In the genomic region with DNA sequence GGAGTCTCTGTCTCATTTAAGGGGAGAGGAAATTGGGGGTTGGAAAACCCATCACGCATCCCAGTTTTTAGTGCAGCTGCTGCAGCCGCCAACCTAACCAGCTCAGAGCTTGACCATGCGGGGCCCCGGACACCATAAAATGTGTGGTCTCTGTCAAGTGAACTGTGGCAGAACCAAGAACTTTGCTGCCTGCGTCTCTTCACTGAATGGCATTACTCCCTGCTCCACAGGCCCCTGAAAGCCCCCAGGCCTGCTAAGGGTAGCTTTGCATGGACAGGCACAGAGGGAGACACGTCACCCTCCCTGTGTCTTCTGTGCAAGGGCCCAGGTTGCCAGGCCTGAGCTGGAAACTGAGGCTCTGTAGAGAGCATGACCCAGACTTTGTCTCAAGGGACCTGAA, we compare ENCODE assay signal across 23 cellular contexts.
"Had no signal": no experiment of that assay in that cellular context is flagged by ENCODE, and none has a peak within 500 bp of the region (broad histone marks: within the 10 kb centered on the region; RNA-seq: fewer than 3 reads in every experiment).

No MANE protein-coding gene starts in this region.

- DNase-seq: IMR-90, Karpas-422, KG1, MG63, NCI-H1092, NCI-H1105 treated with DMSO at 0.1 percent for 48 hours, NCI-H1417 treated with DMSO at 0.1 percent for 48 hours, NCI-H146, NCI-H1694 treated with DMSO at 0.1 percent for 48 hours, NCI-H1930, NCI-H2081, NCI-H2107, NCI-H2227 treated with DMSO at 0.1 percent for 48 hours, NCI-H510A, NCI-H524 treated with DMSO at 0.1 percent for 48 hours, NCI-H69, NCI-H774, Right ventricle myocardium superior, RPMI8226, SIG-M5 had no signal

- H3K9me3 ChIP-seq: MG63, SJSA1 had no signal

- ATAC-seq: HepG2 had no signal

- H3K36me3 ChIP-seq: MG63, SJSA1 had no signal

- H3K27ac ChIP-seq: SJSA1, SK-N-MC had no signal

- H3K27me3 ChIP-seq: MG63, SJSA1 had no signal

- H3K4me3 ChIP-seq: MG63, SJSA1, SK-N-MC had no signal

- H3K4me1 ChIP-seq: SJSA1 had no signal
